In the genomic region with DNA sequence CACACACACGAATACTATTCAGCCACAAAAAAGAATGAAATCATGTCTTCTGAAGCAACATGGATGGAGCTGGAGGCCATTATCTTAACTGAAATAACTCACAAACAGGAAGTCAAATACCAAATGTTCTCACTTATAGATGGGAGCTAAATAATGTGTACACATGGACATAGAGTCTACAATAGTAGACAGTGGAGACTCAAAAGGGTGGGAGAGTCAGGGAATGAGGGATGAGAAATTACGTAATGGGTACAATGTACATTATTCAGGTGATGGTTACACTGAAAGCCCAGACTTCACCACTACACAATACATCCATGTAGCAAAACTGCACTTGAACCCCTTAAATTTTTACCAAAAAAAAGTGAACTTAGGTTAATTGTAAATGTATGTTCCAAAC, we compare ENCODE assay signal across 30 cellular contexts.
DNase-seq lines count a peak whose midpoint lies in the region; ATAC-seq, FAIRE-seq and TF ChIP-seq lines count a peak whose summit lies in the region.
"Had no signal": no experiment of that assay in that cellular context is flagged by ENCODE, and none has a peak within 500 bp of the region (broad histone marks: within the 10 kb centered on the region; RNA-seq: fewer than 3 reads in every experiment).

No MANE protein-coding gene starts in this region.

- intact Hi-C loops in HepG2 (cut with micrococcal nuclease; ENCODE audit: unreplicated experiment) (no loop called here), right lobe of liver (cut with DNase I) (no loop called here)

- TF ChIP-seq CTCF in HepG2 (CRISPR knock-in tag; IDR thresholded peaks at IDR 0.05) (no peak), right lobe of liver (IDR thresholded peaks at IDR 0.05) (no peak), A549 (IDR thresholded peaks at IDR 0.05) (no peak), DND-41 (IDR thresholded peaks at IDR 0.05; ENCODE audit: borderline replicate concordance, extremely low read depth, low read length, poor library complexity, severe bottlenecking) (no peak)

- H3K27me3 ChIP-seq in HepG2 (ENCODE audit: control insufficient read depth in 1 of 2, insufficient read depth in 2 of 2, low read length in 2 of 2) (no peaks in the 10 kb centered on the region), right lobe of liver (no peaks in the 10 kb centered on the region), DND-41 (ENCODE audit: insufficient read depth, low read length, poor library complexity) (no peaks in the 10 kb centered on the region)
- H3K27me3 ChIP-seq: BE2C; BLaER1; BLaER1 treated with 17β-estradiol and CSF1 and Interleukin-3, amounts not matched to agents 10 nM and 100 nM had no signal

- H3K79me2 ChIP-seq in HepG2 (ENCODE audit: insufficient read depth, low read length) (no peaks in the 10 kb centered on the region), DND-41 (ENCODE audit: insufficient read depth, low read length) (peaks cover 55% of the 10 kb centered on the region)

- POLR2A ChIA-PET in HepG2 (lab: Yijun Ruan, JAX) = no interaction called here
- POLR2A ChIA-PET in A549 (lab: Yijun Ruan, JAX) = no interaction called here

- no peak for TF ChIP-seq POLR2A in HepG2 (IDR thresholded peaks at IDR 0.05; ENCODE audit: insufficient read depth in 1 of 2, low read depth in 2 of 2, low read length in 2 of 2)
- no peak for TF ChIP-seq POLR2A in right lobe of liver (IDR thresholded peaks at IDR 0.05)
- no peak for TF ChIP-seq POLR2A in A549 (IDR thresholded peaks at IDR 0.05; ENCODE audit: low read length)

- 84% methylated on average over 2 of the region's 2 CpGs for WGBS in HepG2 (ENCODE audit: low lambda C conversion rate)
- 64% methylated on average over 2 of the region's 2 CpGs for WGBS in right lobe of liver (ENCODE audit: insufficient coverage, low coverage, low lambda C conversion rate, missing lambda C conversion rate)
- WGBS in A549 (ENCODE audit: missing lambda C conversion rate) = 89% methylated on average over 2 of the region's 2 CpGs

- TF ChIP-seq RAD21 in HepG2 (CRISPR knock-in tag; IDR thresholded peaks at IDR 0.05) (no peak), A549 (conservative IDR thresholded peaks at IDR 0.05 in 1 of 2, IDR thresholded peaks at IDR 0.05 in 1 of 2) (no peak)

- no peak overlapping the region for H3K4me3 ChIP-seq in HepG2 (replicated peaks in 1 of 3; ENCODE audit: insufficient read depth in 1 of 3, low read depth in 2 of 3, low read length in 3 of 3)
- no peak overlapping the region for H3K4me3 ChIP-seq in right lobe of liver
- H3K4me3 ChIP-seq in A549 = no peak overlapping the region
- no peak overlapping the region for H3K4me3 ChIP-seq in DND-41 (ENCODE audit: low read depth in 1 of 2, low read length in 2 of 2)
- H3K4me3 ChIP-seq: BLaER1; BLaER1 treated with 17β-estradiol and CSF1 and Interleukin-3, amounts not matched to agents 10 nM and 100 nM had no signal

- ATAC-seq in HepG2 = peak; percentile 54; the same call in 2 of the 3 replicates
- ATAC-seq in right lobe of liver = no peak
- no peak for ATAC-seq in A549
- ATAC-seq in DND-41 (ENCODE audit: insufficient read depth, low read depth) = no peak
- ATAC-seq: CD8-positive, alpha-beta T cell had no signal

- TF ChIP-seq EP300 in HepG2 (IDR thresholded peaks at IDR 0.05; ENCODE audit: low read depth in 2 of 2, low read length in 2 of 2) (no peak), HepG2 (CRISPR knock-in tag; IDR thresholded peaks at IDR 0.05; ENCODE audit: borderline replicate concordance) (no peak), A549 (IDR thresholded peaks at IDR 0.05) (no peak)

- DNase-seq in HepG2 (ENCODE audit: low spot score) (peak; percentile 64), right lobe of liver (no peak), A549 (ENCODE audit: low read depth in 1 of 2, low spot score in 1 of 2) (no peak), DND-41 (no peak), G401 (ENCODE audit: low spot score) (no peak), NCI-H774 (lab: John Stamatoyannopoulos, UW) (no peak)
- DNase-seq: 8988T; ACHN; AML-193; BE2C; C1 segment of cervical spinal cord; Caco-2; Calu3; CD4-positive, alpha-beta memory T cell; CD4-positive, alpha-beta T cell; CD4-positive, CD25-positive, alpha-beta regulatory T cell; CD8-positive, alpha-beta memory T cell; CD8-positive, alpha-beta T cell; COR-L47; DMS 273 treated with DMSO at 0.1 percent for 48 hours; DMS153; DMS53; DMS79; DMS79 treated with DMSO at 0.1 percent for 48 hours; EL had no signal

- H3K4me2 ChIP-seq in HepG2 (ENCODE audit: low read depth, low read length) (no peak overlapping the region), A549 (no peak overlapping the region), DND-41 (ENCODE audit: insufficient read depth, low read length) (no peak overlapping the region)
- H3K4me2 ChIP-seq: BLaER1; BLaER1 treated with 17β-estradiol and CSF1 and Interleukin-3, amounts not matched to agents 10 nM and 100 nM had no signal

- no peaks in the 10 kb centered on the region for H4K20me1 ChIP-seq in HepG2 (ENCODE audit: insufficient read depth, low read length)
- no peaks in the 10 kb centered on the region for H4K20me1 ChIP-seq in DND-41 (ENCODE audit: insufficient read depth, low read length)
- H4K20me1 ChIP-seq: BLaER1; BLaER1 treated with 17β-estradiol and CSF1 and Interleukin-3, amounts not matched to agents 10 nM and 100 nM had no signal

- no TSS peak for BruUV-seq in HepG2 (replicated peaks; lab: Mats Ljungman, UMichigan)

- peaks cover 1 to 26% of the 10 kb centered on the region in 2 experiments; a peak in 4 of 5 replicates for H3K36me3 ChIP-seq in HepG2 (replicated peaks in 1 of 2; ENCODE audit: control insufficient read depth in 1 of 2, insufficient read depth in 2 of 2, low read length in 2 of 2)
- peaks cover 0 to 4% (median 0%) of the 10 kb centered on the region in 4 donors for H3K36me3 ChIP-seq in right lobe of liver
- peaks cover 97% of the 10 kb centered on the region for H3K36me3 ChIP-seq in DND-41 (ENCODE audit: insufficient read depth, low read length)

- FAIRE-seq in HepG2 (lab: Jason Lieb, UNC) (peak; percentile 36), A549 (lab: Jason Lieb, UNC) (peak; percentile 76)
- FAIRE-seq: D721Med had no signal

- H3K9me3 ChIP-seq in HepG2 (ENCODE audit: low read length) = no peaks in the 10 kb centered on the region
- H3K9me3 ChIP-seq in right lobe of liver = no peaks in the 10 kb centered on the region
- H3K9me3 ChIP-seq in A549 = no peaks in the 10 kb centered on the region
- peaks cover 2% of the 10 kb centered on the region for H3K9me3 ChIP-seq in DND-41 (ENCODE audit: insufficient read depth, low read length, severe bottlenecking)
- H3K9me3 ChIP-seq: BE2C, Caco-2 had no signal

- in situ Hi-C loops in HepG2 (cut with HindIII; ENCODE audit: extremely low pct_ligation_motif_present, low pct_unique_long_range_greater_than_20kb) (no loop called here), G401 (cut with HindIII; ENCODE audit: low sequenced_read_pairs) (no loop called here)

- H3K9ac ChIP-seq in HepG2 (ENCODE audit: insufficient read depth, low read depth, low read length) (no peak overlapping the region), DND-41 (ENCODE audit: low read depth, low read length) (no peak overlapping the region)
- H3K9ac ChIP-seq: BLaER1; BLaER1 treated with 17β-estradiol and CSF1 and Interleukin-3, amounts not matched to agents 10 nM and 100 nM had no signal

- CTCF ChIA-PET in HepG2 (lab: Yijun Ruan, JAX; ENCODE audit: low intra/inter-chr PET ratio, low total read pairs) (no interaction called here), A549 (lab: Yijun Ruan, JAX) (interaction anchor here (1.4 kb wide), 1 partner anchor 68 kb away, joined by 4 read pairs; no protein-coding TSS in a partner anchor)

- H2AFZ ChIP-seq in HepG2 (ENCODE audit: low read length) = no peak overlapping the region
- H2AFZ ChIP-seq in DND-41 (ENCODE audit: low read depth, low read length) = no peak overlapping the region

- H3K27ac ChIP-seq in HepG2 (ENCODE audit: extremely low read length, insufficient read depth, low read length) = no peak overlapping the region
- H3K27ac ChIP-seq in right lobe of liver = no peak overlapping the region
- H3K27ac ChIP-seq in A549 = no peak overlapping the region
- peak overlapping the region; percentile 54 for H3K27ac ChIP-seq in DND-41 (ENCODE audit: low read length)
- H3K27ac ChIP-seq: 22Rv1; BLaER1; BLaER1 treated with 17β-estradiol and CSF1 and Interleukin-3, amounts not matched to agents 10 nM and 100 nM; C4-2B had no signal

- H3K4me1 ChIP-seq in HepG2 (ENCODE audit: insufficient read depth, low read length) = peaks cover 7% of the 10 kb centered on the region; the same call in 1 of the 2 replicates
- H3K4me1 ChIP-seq in right lobe of liver = no peaks in the 10 kb centered on the region
- H3K4me1 ChIP-seq in A549 = no peaks in the 10 kb centered on the region
- peaks cover 4% of the 10 kb centered on the region; the same call in 1 of the 2 replicates for H3K4me1 ChIP-seq in DND-41 (ENCODE audit: insufficient read depth, low read length)
- H3K4me1 ChIP-seq: BE2C; BLaER1; BLaER1 treated with 17β-estradiol and CSF1 and Interleukin-3, amounts not matched to agents 10 nM and 100 nM; Caco-2 had no signal

TF ChIP-seq in HepG2, 621 proteins besides CTCF, POLR2A, EP300 and RAD21 (continues in another document):
- TF ChIP-seq, protein P1, sequence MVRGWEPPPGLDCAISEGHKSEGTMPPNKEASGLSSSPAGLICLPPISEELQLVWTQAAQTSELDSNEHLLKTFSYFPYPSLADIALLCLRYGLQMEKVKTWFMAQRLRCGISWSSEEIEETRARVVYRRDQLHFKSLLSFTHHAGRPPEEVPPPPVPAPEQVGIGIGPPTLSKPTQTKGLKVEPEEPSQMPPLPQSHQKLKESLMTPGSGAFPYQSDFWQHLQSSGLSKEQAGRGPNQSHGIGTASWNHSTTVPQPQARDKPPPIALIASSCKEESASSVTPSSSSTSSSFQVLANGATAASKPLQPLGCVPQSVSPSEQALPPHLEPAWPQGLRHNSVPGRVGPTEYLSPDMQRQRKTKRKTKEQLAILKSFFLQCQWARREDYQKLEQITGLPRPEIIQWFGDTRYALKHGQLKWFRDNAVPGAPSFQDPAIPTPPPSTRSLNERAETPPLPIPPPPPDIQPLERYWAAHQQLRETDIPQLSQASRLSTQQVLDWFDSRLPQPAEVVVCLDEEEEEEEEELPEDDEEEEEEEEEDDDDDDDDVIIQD (CRISPR knock-in tag; IDR thresholded peaks at IDR 0.05; ENCODE audit: low read depth) = peak; percentile 60; the same call in 1 of the 2 replicates
- no peak for TF ChIP-seq ZSCAN22 (CRISPR knock-in tag; IDR thresholded peaks at IDR 0.05)

TF ChIP-seq in A549, 52 proteins besides CTCF, POLR2A, EP300 and RAD21 (continues in another document):
- TF ChIP-seq MAFK (IDR thresholded peaks at IDR 0.05; ENCODE audit: partially characterized antibody) (no peak), GATA3 (IDR thresholded peaks at IDR 0.05; ENCODE audit: borderline replicate concordance) (no peak), EHF (CRISPR knock-in tag; IDR thresholded peaks at IDR 0.05) (no peak), ESRRA (IDR thresholded peaks at IDR 0.05; ENCODE audit: borderline replicate concordance, low read length) (no peak), RCOR1 (IDR thresholded peaks at IDR 0.05; ENCODE audit: low read depth, low read length) (no peak)

Comparison
In these comparisons a context has a peak if more than half of its experiments do, and no peak if none do; other contexts are left out.
1. Of the 38 proteins assayed by ChIP-seq in both HepG2 and A549: peak only in HepG2: SMC3; only in A549: none; in both: none; in neither: 37.